Comparison of ENCODE assay signal across 12 cellular contexts in genomic region chr7:2260820-2261219, GRCh38. TPM values are rescaled to one million over a fixed set of nuclear protein-coding genes. Genes with fewer than 3 reads are reported as not detected.
DNase-seq lines count a peak whose midpoint lies in the region; ATAC-seq and TF ChIP-seq lines count a peak whose summit lies in the region.
"Had no signal": no experiment of that assay in that cellular context is flagged by ENCODE, and none has a peak within 500 bp of the region (broad histone marks: within the 10 kb centered on the region; RNA-seq: fewer than 3 reads in every experiment).

No MANE protein-coding gene starts in this region.

- no peaks in the 10 kb centered on the region for H4K20me1 ChIP-seq in SU-DHL-6 (ENCODE audit: low read depth, low read length)

- no peaks in the 10 kb centered on the region for H3K9me3 ChIP-seq in SU-DHL-6 (ENCODE audit: insufficient read depth, low read length)
- H3K9me3 ChIP-seq in mesenchymal stem cell (ENCODE audit: control insufficient read depth, low read length), result no peaks in the 10 kb centered on the region

- no peak overlapping the region for H3K4me2 ChIP-seq in SU-DHL-6 (ENCODE audit: low read depth, low read length, poor library complexity, severe bottlenecking)
- H3K4me2 ChIP-seq in mesenchymal stem cell (ENCODE audit: low read length, poor library complexity, severe bottlenecking), result no peak overlapping the region

- peaks cover 12% of the 10 kb centered on the region for H3K79me1 ChIP-seq in mesenchymal stem cell (replicated peaks; ENCODE audit: low read length, poor library complexity, severe bottlenecking)

- no peak overlapping the region for H2AFZ ChIP-seq in SU-DHL-6 (ENCODE audit: low read depth, low read length, severe bottlenecking)
- H2AFZ ChIP-seq in mesenchymal stem cell (ENCODE audit: low read depth, low read length), result no peak overlapping the region

- H3K27me3 ChIP-seq in SU-DHL-6 (ENCODE audit: low read length) (no peaks in the 10 kb centered on the region), mesenchymal stem cell (ENCODE audit: control insufficient read depth in 1 of 2, insufficient read depth in 1 of 2, low read length in 2 of 2) (no peaks in the 10 kb centered on the region)

- peaks cover 16% of the 10 kb centered on the region for H3K4me1 ChIP-seq in mesenchymal stem cell (ENCODE audit: control insufficient read depth, insufficient read depth, low read depth, low read length)

- H2BK12ac ChIP-seq in mesenchymal stem cell (ENCODE audit: low read length in 2 of 2), result no peak overlapping the region

- no peak overlapping the region for H2BK120ac ChIP-seq in mesenchymal stem cell (ENCODE audit: low read depth, low read length)

- H2BK5ac ChIP-seq in mesenchymal stem cell (ENCODE audit: low read depth, low read length, poor library complexity, severe bottlenecking), result no peak overlapping the region

- no peak for TF ChIP-seq CTCF in SU-DHL-6 (IDR thresholded peaks at IDR 0.05; ENCODE audit: insufficient read depth, low read length, poor library complexity, severe bottlenecking)

- H3K23ac ChIP-seq in mesenchymal stem cell (ENCODE audit: low read length in 2 of 2), result no peak overlapping the region

- no peak overlapping the region for H3K14ac ChIP-seq in mesenchymal stem cell (ENCODE audit: low read length in 2 of 2)

- WGBS in mesenchymal stem cell, result 99% methylated on average over 5 of the region's 5 CpGs

- H3K36me3 ChIP-seq in SU-DHL-6 (ENCODE audit: low read length) (no peaks in the 10 kb centered on the region), mesenchymal stem cell (ENCODE audit: control insufficient read depth in 1 of 2, insufficient read depth in 2 of 2, low read depth in 1 of 2, low read length in 2 of 2) (peaks cover 54 to 68% of the 10 kb centered on the region in 2 experiments)

- H2BK15ac ChIP-seq in mesenchymal stem cell (ENCODE audit: low read depth, poor library complexity, severe bottlenecking), result no peak overlapping the region

- no peak overlapping the region for H4K8ac ChIP-seq in mesenchymal stem cell (ENCODE audit: low read length)

- ATAC-seq in HG02588 (IDR thresholded peaks at IDR 0.05; ENCODE audit: unreplicated experiment) (no peak), GM19023 (IDR thresholded peaks at IDR 0.05; ENCODE audit: unreplicated experiment) (no peak)

- H3K79me2 ChIP-seq in SU-DHL-6 (ENCODE audit: insufficient read depth, low read length), result no peaks in the 10 kb centered on the region

- H3K4me3 ChIP-seq in SU-DHL-6 (ENCODE audit: insufficient read depth, low read length, poor library complexity, severe bottlenecking), result no peak overlapping the region
- no peak overlapping the region for H3K4me3 ChIP-seq in mesenchymal stem cell (ENCODE audit: insufficient read depth in 1 of 2, low read depth in 1 of 2, low read length in 2 of 2)
- H3K4me3 ChIP-seq: skin epidermis had no signal

- peaks cover 33% of the 10 kb centered on the region for H3F3A ChIP-seq in SU-DHL-6 (ENCODE audit: insufficient read depth)

- H3K4ac ChIP-seq in mesenchymal stem cell (ENCODE audit: low read depth in 1 of 2, low read length in 2 of 2), result no peak overlapping the region

- no peak overlapping the region for H2AK5ac ChIP-seq in mesenchymal stem cell (ENCODE audit: low read length, severe bottlenecking)

- H3K27ac ChIP-seq in SU-DHL-6 (ENCODE audit: low read depth, low read length), result peak overlapping the region; percentile 87
- H3K27ac ChIP-seq in mesenchymal stem cell (ENCODE audit: low read length, poor library complexity, severe bottlenecking), result no peak overlapping the region

- no peak overlapping the region for H3K18ac ChIP-seq in mesenchymal stem cell (ENCODE audit: low read depth in 1 of 2, low read length in 2 of 2)

- H3K9me2 ChIP-seq in SU-DHL-6 (replicated peaks; ENCODE audit: insufficient read depth, low read length), result no peaks in the 10 kb centered on the region

- no peak overlapping the region for H3K9ac ChIP-seq in SU-DHL-6 (ENCODE audit: low read length)
- no peak overlapping the region for H3K9ac ChIP-seq in mesenchymal stem cell (ENCODE audit: low read length)

- DNase-seq in EL (peak; percentile 34), NCI-H146 (lab: John Stamatoyannopoulos, UW) (peak; percentile 70), mesenchymal stem cell (peak; percentile 18), NCI-H2227 (lab: John Stamatoyannopoulos, UW; ENCODE audit: unreplicated experiment) (no peak)
- DNase-seq in stimulated activated CD8-positive, alpha-beta memory T cell treated with anti-CD3 and anti-CD28 coated beads, Interleukin-4, amount 100 ng/mL, for 48 hours, result no peak
- DNase-seq: activated T-cell treated with anti-CD3 and anti-CD28 coated beads, Interleukin-2, amount 50 U/mL, for 48 hours; central memory CD4-positive, alpha-beta T cell; T-helper 2 cell had no signal

- H4K91ac ChIP-seq in mesenchymal stem cell (ENCODE audit: low read length), result no peak overlapping the region

RNA-seq across cellular contexts. Expression of gene NUDT1, which starts 18.8 kb away (rescaled TPM):
- 13.8 TPM for polyA plus RNA-seq in mesenchymal stem cell (2013, experiment 1 of 2)
- polyA plus RNA-seq in mesenchymal stem cell (2013, experiment 2 of 2), result 13.5 TPM

RNA-seq across cellular contexts. Expression of gene MRM2, which starts 18.8 kb away (rescaled TPM):
- 15.6 TPM for polyA plus RNA-seq in mesenchymal stem cell (2013, experiment 1 of 2)
- 14.8 TPM for polyA plus RNA-seq in mesenchymal stem cell (2013, experiment 2 of 2)

RNA-seq across cellular contexts. Expression of gene MAD1L1, which starts 28.1 kb away (rescaled TPM):
- polyA plus RNA-seq in mesenchymal stem cell (2013, experiment 1 of 2), result 12.7 TPM
- 12.2 TPM for polyA plus RNA-seq in mesenchymal stem cell (2013, experiment 2 of 2)

RNA-seq across cellular contexts. Expression of gene SNX8, which starts 53.4 kb away (rescaled TPM):
- polyA plus RNA-seq in mesenchymal stem cell (2013, experiment 1 of 2), result 26.3 TPM
- 28.5 TPM for polyA plus RNA-seq in mesenchymal stem cell (2013, experiment 2 of 2)

Comparison
In these comparisons a context has a peak if more than half of its experiments do, and no peak if none do; other contexts are left out.
1. DNase-seq: peak in EL (single experiment), NCI-H146 (single experiment) and mesenchymal stem cell (single experiment); none in stimulated activated CD8-positive, alpha-beta memory T cell treated with anti-CD3 and anti-CD28 coated beads, Interleukin-4, amount 100 ng/mL, for 48 hours (single experiment) and NCI-H2227 (single experiment).